Comparison of ENCODE assay signal across 13 cellular contexts in the genomic region with DNA sequence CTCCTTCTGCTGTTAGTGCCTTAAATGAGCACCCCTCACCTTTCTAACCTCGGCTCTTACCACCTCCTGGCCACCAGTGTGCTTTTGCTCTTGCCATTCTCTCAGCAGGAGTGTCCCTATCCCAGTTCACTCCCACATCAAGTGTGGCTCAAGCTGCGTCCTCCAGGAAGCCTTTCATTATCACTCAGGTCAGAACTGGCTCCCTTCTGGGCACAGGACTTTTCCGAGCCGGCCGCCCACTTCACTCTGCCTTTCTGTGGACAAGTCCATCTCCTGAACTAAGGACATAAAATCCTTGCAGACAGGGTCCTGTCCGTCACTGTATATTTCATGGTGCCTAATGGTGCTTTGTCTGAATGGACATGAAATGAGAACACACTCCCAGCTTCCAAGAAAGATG. TPM values are rescaled to one million over a fixed set of nuclear protein-coding genes. Genes with fewer than 3 reads are reported as not detected.
DNase-seq lines count a peak whose midpoint lies in the region; ATAC-seq, FAIRE-seq and TF ChIP-seq lines count a peak whose summit lies in the region.
"Had no signal": no experiment of that assay in that cellular context is flagged by ENCODE, and none has a peak within 500 bp of the region (broad histone marks: within the 10 kb centered on the region; RNA-seq: fewer than 3 reads in every experiment).

No MANE protein-coding gene starts in this region.

- peaks cover 14% of the 10 kb centered on the region for H3K36me3 ChIP-seq in astrocyte (ENCODE audit: insufficient read depth, low read length)

- peaks cover 7% of the 10 kb centered on the region for H4K20me1 ChIP-seq in astrocyte (ENCODE audit: insufficient read depth, low read length)

- no peaks in the 10 kb centered on the region for H3K9me3 ChIP-seq in astrocyte (ENCODE audit: insufficient read depth, low read depth, low read length)

- H3K27me3 Mint-ChIP-seq in stimulated activated naive CD8-positive, alpha-beta T cell treated with anti-CD3 and anti-CD28 coated beads, Interleukin-15, Interleukin-2, amounts not matched to agents 100 ng/mL and 50 ng/mL, for 24 hours, result no peaks in the 10 kb centered on the region
- H3K27me3 Mint-ChIP-seq in astrocyte (ENCODE audit: low read depth, unreplicated experiment) (no peaks in the 10 kb centered on the region), nephron (ENCODE audit: low read depth) (no peaks in the 10 kb centered on the region)

- H3K9ac ChIP-seq in astrocyte (ENCODE audit: low read length), result no peak overlapping the region

- no peak overlapping the region for H3K27ac ChIP-seq in astrocyte (ENCODE audit: low read depth, low read length)

- no peak for ATAC-seq in stimulated activated naive CD8-positive, alpha-beta T cell treated with anti-CD3 and anti-CD28 coated beads, Interleukin-15, Interleukin-2, amounts not matched to agents 100 U/mL and 50 U/mL, for 24 hours
- ATAC-seq in HG02852 (IDR thresholded peaks at IDR 0.05; ENCODE audit: unreplicated experiment) (no peak), GM18861 (IDR thresholded peaks at IDR 0.05; ENCODE audit: unreplicated experiment) (no peak)
- ATAC-seq: HCT116 had no signal

- no peak overlapping the region for H3K4me2 ChIP-seq in astrocyte (ENCODE audit: low read length)

- no peak overlapping the region for H3K4me3 Mint-ChIP-seq in stimulated activated naive CD8-positive, alpha-beta T cell treated with anti-CD3 and anti-CD28 coated beads, Interleukin-15, Interleukin-2, amounts not matched to agents 100 ng/mL and 50 ng/mL, for 24 hours
- peak overlapping the region; percentile 23 for H3K4me3 Mint-ChIP-seq in astrocyte (ENCODE audit: unreplicated experiment)
- no peak overlapping the region for H3K4me3 Mint-ChIP-seq in nephron

- H3K27ac Mint-ChIP-seq in stimulated activated naive CD8-positive, alpha-beta T cell treated with anti-CD3 and anti-CD28 coated beads, Interleukin-15, Interleukin-2, amounts not matched to agents 100 ng/mL and 50 ng/mL, for 24 hours, result peak overlapping the region; percentile 32
- no peak overlapping the region for H3K27ac Mint-ChIP-seq in astrocyte (ENCODE audit: unreplicated experiment)
- H3K27ac Mint-ChIP-seq in nephron, result peak overlapping the region; percentile 3 to 79 (median 68)

- H3K4me1 ChIP-seq in astrocyte (ENCODE audit: insufficient read depth, low read length), result peaks cover 19% of the 10 kb centered on the region

- no peak overlapping the region for H2AFZ ChIP-seq in astrocyte (ENCODE audit: low read depth, low read length)

- H3K27me3 ChIP-seq in astrocyte (ENCODE audit: insufficient read depth, low read length), result no peaks in the 10 kb centered on the region

- peaks cover 30% of the 10 kb centered on the region for H3K4me1 Mint-ChIP-seq in stimulated activated naive CD8-positive, alpha-beta T cell treated with anti-CD3 and anti-CD28 coated beads, Interleukin-15, Interleukin-2, amounts not matched to agents 100 ng/mL and 50 ng/mL, for 24 hours (ENCODE audit: low read depth)
- H3K4me1 Mint-ChIP-seq in astrocyte (ENCODE audit: low read depth, unreplicated experiment) (peaks cover 12% of the 10 kb centered on the region), nephron (peaks cover 35% of the 10 kb centered on the region)

- H3K4me3 ChIP-seq in astrocyte (ENCODE audit: insufficient read depth, low read depth, low read length), result no peak overlapping the region
- H3K4me3 ChIP-seq: lung had no signal

- H3K79me2 ChIP-seq in astrocyte (ENCODE audit: insufficient read depth, low read length), result peaks cover 4% of the 10 kb centered on the region

- no peak for FAIRE-seq in astrocyte (lab: Jason Lieb, UNC)
- FAIRE-seq: GM18507 had no signal

- DNase-seq in stimulated activated naive CD8-positive, alpha-beta T cell treated with anti-CD3 and anti-CD28 coated beads, Interleukin-15, Interleukin-2, amounts not matched to agents 100 U/mL and 50 U/mL, for 24 hours, result no peak
- no peak for DNase-seq in astrocyte (ENCODE audit: low read depth)
- no peak for DNase-seq in Kasumi-1 (lab: John Stamatoyannopoulos, UW)
- DNase-seq: aorta, C1 segment of cervical spinal cord, NCI-H1417 had no signal

- peaks cover 32% of the 10 kb centered on the region for H3K36me3 Mint-ChIP-seq in stimulated activated naive CD8-positive, alpha-beta T cell treated with anti-CD3 and anti-CD28 coated beads, Interleukin-15, Interleukin-2, amounts not matched to agents 100 ng/mL and 50 ng/mL, for 24 hours (ENCODE audit: low read depth)
- H3K36me3 Mint-ChIP-seq in astrocyte (ENCODE audit: low read depth, unreplicated experiment) (peaks cover 17% of the 10 kb centered on the region), nephron (ENCODE audit: low read depth) (peaks cover 37% of the 10 kb centered on the region)

- H3K9me3 Mint-ChIP-seq in stimulated activated naive CD8-positive, alpha-beta T cell treated with anti-CD3 and anti-CD28 coated beads, Interleukin-15, Interleukin-2, amounts not matched to agents 100 ng/mL and 50 ng/mL, for 24 hours, result no peaks in the 10 kb centered on the region
- H3K9me3 Mint-ChIP-seq in astrocyte (ENCODE audit: unreplicated experiment) (no peaks in the 10 kb centered on the region), nephron (no peaks in the 10 kb centered on the region)

- TF ChIP-seq CTCF in astrocyte (IDR thresholded peaks at IDR 0.05; ENCODE audit: insufficient read depth, low read depth, low read length), result no peak
- TF ChIP-seq CTCF in nephron (IDR thresholded peaks at IDR 0.05; ENCODE audit: unreplicated experiment in 3 of 3), result no peak

RNA-seq across cellular contexts. Expression of gene TMEM127, which starts 15.6 kb away (rescaled TPM):
- total RNA-seq in astrocyte, result 41.7 and 45.5 TPM in 2 replicates

RNA-seq across cellular contexts. Expression of gene CIAO1, which starts 15.8 kb away (rescaled TPM):
- total RNA-seq in astrocyte, result 56.3 and 58.6 TPM in 2 replicates

RNA-seq across cellular contexts. Expression of gene STARD7, which starts 41.6 kb away (rescaled TPM):
- 101 and 103 TPM in 2 replicates for total RNA-seq in astrocyte

RNA-seq across cellular contexts. Expression of gene SNRNP200, which starts 55.2 kb away (rescaled TPM):
- total RNA-seq in astrocyte, result 97.3 and 101 TPM in 2 replicates
